Comparison of ENCODE assay signal across 8 cellular contexts in the genomic region with DNA sequence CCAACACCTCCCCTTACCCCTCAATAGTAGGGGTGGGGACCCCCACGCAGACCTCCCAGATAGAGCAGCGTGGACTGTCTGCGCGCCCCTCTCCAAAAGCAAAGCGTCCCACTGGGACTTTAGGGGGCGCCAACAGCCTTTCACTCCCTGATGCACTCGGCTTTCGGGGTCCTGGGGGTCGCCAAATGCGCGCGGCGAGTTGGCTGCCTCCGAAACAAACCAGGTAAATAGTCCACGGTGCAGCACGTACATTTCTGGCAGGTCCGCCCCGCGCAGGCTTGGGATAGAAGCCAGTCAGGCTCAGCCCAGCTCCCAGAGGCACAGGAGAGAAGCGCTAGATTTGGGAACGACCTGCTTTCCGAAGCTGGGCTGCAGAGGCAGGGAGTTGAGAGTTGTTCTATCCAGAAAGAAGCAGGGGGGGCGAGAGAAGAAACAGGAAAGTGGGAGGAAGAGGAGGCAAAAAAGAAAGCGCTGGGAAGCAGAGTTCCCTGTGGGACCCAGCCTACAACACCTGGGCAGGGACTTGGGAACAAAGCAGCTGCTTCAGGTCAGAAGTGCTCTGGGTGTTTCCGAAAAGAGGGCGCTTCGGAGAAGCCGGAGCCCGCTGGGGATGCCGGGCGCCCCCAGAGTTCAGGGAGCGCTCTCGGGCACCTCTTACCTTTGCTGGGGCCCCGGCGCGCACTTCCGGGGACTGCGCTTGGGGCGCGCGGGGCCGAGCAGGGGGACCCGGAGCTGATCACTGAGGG. TPM values are rescaled to one million over a fixed set of nuclear protein-coding genes. Genes with fewer than 3 reads are reported as not detected.
DNase-seq lines count a peak whose midpoint lies in the region; ATAC-seq lines count a peak whose summit lies in the region.

No MANE protein-coding gene starts in this region.

- H3K36me3 ChIP-seq in mucosa of rectum (ENCODE audit: control insufficient read depth in 2 of 2, insufficient read depth in 2 of 2, low read length in 2 of 2) (no peaks in the 10 kb centered on the region), SJCRH30 (no peaks in the 10 kb centered on the region)

- no peak overlapping the region for H3K27ac ChIP-seq in mucosa of rectum (ENCODE audit: low read depth in 2 of 2, low read length in 2 of 2)
- no peak overlapping the region for H3K27ac ChIP-seq in SJCRH30

- H3K27me3 Mint-ChIP-seq in effector memory CD8-positive, alpha-beta T cell: peaks cover 51 to 81% of the 10 kb centered on the region in 2 donors

- H3K27me3 ChIP-seq in mucosa of rectum (ENCODE audit: control insufficient read depth in 2 of 2, insufficient read depth in 2 of 2, low read length in 2 of 2) (no peaks in the 10 kb centered on the region), SJCRH30 (peaks cover 19% of the 10 kb centered on the region)

- no peak overlapping the region for H3K27ac Mint-ChIP-seq in effector memory CD8-positive, alpha-beta T cell

- peak overlapping the region; percentile 43 to 69 for H3K4me3 Mint-ChIP-seq in effector memory CD8-positive, alpha-beta T cell

- DNase-seq in Right ventricle myocardium superior (no peak), cardiac septum (ENCODE audit: low spot score) (no peak), NCI-H774 (lab: John Stamatoyannopoulos, UW) (peak; percentile 21), SJCRH30 (no peak)
- no peak for DNase-seq in effector memory CD8-positive, alpha-beta T cell

- H3K4me1 ChIP-seq in mucosa of rectum (ENCODE audit: control insufficient read depth in 2 of 2, insufficient read depth in 2 of 2, low read length in 2 of 2) (no peaks in the 10 kb centered on the region), SJCRH30 (no peaks in the 10 kb centered on the region)

- H3K36me3 Mint-ChIP-seq in effector memory CD8-positive, alpha-beta T cell (ENCODE audit: insufficient read depth): no peaks in the 10 kb centered on the region

- ATAC-seq in Right ventricle myocardium superior (ENCODE audit: poor library complexity) (peak; percentile 58), GM18517 (IDR thresholded peaks at IDR 0.05; ENCODE audit: unreplicated experiment) (no peak), GM19452 (IDR thresholded peaks at IDR 0.05; ENCODE audit: unreplicated experiment) (no peak)
- ATAC-seq in effector memory CD8-positive, alpha-beta T cell (replicated peaks): no peak

- H3K4me3 ChIP-seq in mucosa of rectum (ENCODE audit: low read length in 2 of 2) (peak overlapping the region; percentile 27 to 53), SJCRH30 (no peak overlapping the region)

- intact Hi-C loops in Right ventricle myocardium superior (cut with DNase I) (no loop called here), cardiac septum (cut with DNase I) (no loop called here)

- peaks cover 0 to 8% of the 10 kb centered on the region in 2 donors for H3K4me1 Mint-ChIP-seq in effector memory CD8-positive, alpha-beta T cell (ENCODE audit: low read depth in 2 of 2)

- H3K9ac ChIP-seq in mucosa of rectum (ENCODE audit: low read depth in 1 of 2, low read length in 2 of 2): no peak overlapping the region

- H3K9me3 Mint-ChIP-seq in effector memory CD8-positive, alpha-beta T cell: no peaks in the 10 kb centered on the region

- no peaks in the 10 kb centered on the region for H3K9me3 ChIP-seq in mucosa of rectum (ENCODE audit: control insufficient read depth in 2 of 2, low read length in 2 of 2)
- no peaks in the 10 kb centered on the region for H3K9me3 ChIP-seq in SJCRH30 (replicated peaks)

RNA-seq across cellular contexts. Expression of a gene that starts 0.5 kb away (rescaled TPM):
- total RNA-seq in Right ventricle myocardium superior: 0.97 TPM
- total RNA-seq in cardiac septum: 2.7 TPM
- not detected in 2 replicates for total RNA-seq in SJCRH30 (2014; rRNA removed; shearing (Covaris generic))
